In the genomic region with DNA sequence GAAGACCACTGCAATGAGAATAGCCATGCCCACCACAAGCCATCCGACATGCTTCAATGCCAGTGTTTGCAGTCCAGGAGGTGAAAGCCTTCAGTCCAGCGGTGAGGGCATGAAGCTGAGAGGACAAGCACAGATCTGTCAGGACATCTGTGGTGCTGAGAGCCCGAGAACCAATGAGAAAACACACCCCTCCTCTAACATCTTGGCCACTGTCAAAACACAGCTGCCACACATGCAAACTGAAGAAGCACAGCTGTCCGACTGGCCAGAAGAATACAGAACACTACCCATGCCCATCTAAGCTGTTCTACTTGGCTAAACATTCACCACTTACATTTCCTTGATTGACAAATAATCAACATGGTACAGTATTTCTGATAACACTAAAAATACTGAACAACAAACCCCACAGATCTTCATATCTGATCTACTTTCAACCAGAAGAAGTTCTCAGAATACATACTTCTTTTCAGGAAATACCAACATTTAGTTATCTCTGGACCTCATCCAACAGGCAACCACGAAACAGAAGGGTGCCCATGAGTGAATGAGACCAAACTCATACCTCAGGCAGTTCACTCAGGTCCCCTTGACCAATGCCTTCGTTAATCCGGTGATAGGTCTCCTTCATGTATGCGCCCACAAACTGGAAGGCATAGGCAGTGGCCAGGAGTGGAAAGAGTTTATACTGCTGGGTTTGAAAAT, we compare ENCODE assay signal across 15 cellular contexts. TPM values are rescaled to one million over a fixed set of nuclear protein-coding genes. Genes with fewer than 3 reads are reported as not detected.
DNase-seq lines count a peak whose midpoint lies in the region; ATAC-seq, FAIRE-seq and TF ChIP-seq lines count a peak whose summit lies in the region.
"Had no signal": no experiment of that assay in that cellular context is flagged by ENCODE, and none has a peak within 500 bp of the region (broad histone marks: within the 10 kb centered on the region; RNA-seq: fewer than 3 reads in every experiment).

No MANE protein-coding gene starts in this region.

- H3K9ac ChIP-seq in endothelial cell of umbilical vein (replicated peaks; ENCODE audit: extremely low read depth, insufficient read depth, low read length): no peak overlapping the region

- dilution Hi-C loops in endothelial cell of umbilical vein (cut with MboI; ENCODE audit: extremely low pct_ligation_motif_present, low sequenced_read_pairs): no loop called here

- H3K36me3 Mint-ChIP-seq in progenitor cell of endocrine pancreas (ENCODE audit: insufficient read depth): peaks cover 41% of the 10 kb centered on the region
- peaks cover 32% of the 10 kb centered on the region for H3K36me3 Mint-ChIP-seq in type B pancreatic cell

- WGBS in sigmoid colon, 2 donors: 78 to 89% methylated on average over 8 of the region's 8 CpGs

- BruUV-seq in endothelial cell of umbilical vein (replicated peaks; lab: Mats Ljungman, UMichigan): no TSS peak

- no peak for FAIRE-seq in endothelial cell of umbilical vein (lab: Jason Lieb, UNC)

- no peaks in the 10 kb centered on the region for H3K9me3 ChIP-seq in endothelial cell of umbilical vein (replicated peaks; ENCODE audit: control insufficient read depth, insufficient read depth, low read length)
- no peaks in the 10 kb centered on the region for H3K9me3 ChIP-seq in sigmoid colon
- H3K9me3 ChIP-seq: breast epithelium, HAP-1, stomach had no signal

- peak overlapping the region; percentile 46 for H3K27ac Mint-ChIP-seq in progenitor cell of endocrine pancreas
- H3K27ac Mint-ChIP-seq in type B pancreatic cell: no peak overlapping the region
- H3K27ac Mint-ChIP-seq: activated T-helper 1 cell treated with anti-CD3 and anti-CD28 coated beads, Interleukin-12 subunit alpha, Interleukin-12 subunit beta, Interleukin-2, Interleukin-4 antibody, amounts not matched to agents 30 ng/mL and 10 ng/mL and 1 ng/mL, durations not matched to agents 14 hours and 24 hours and 36 hours; endodermal cell; natural killer cell had no signal

- H3K27ac ChIP-seq in endothelial cell of umbilical vein (ENCODE audit: insufficient read depth, low read depth, low read length) (no peak overlapping the region), sigmoid colon (no peak overlapping the region)
- H3K27ac ChIP-seq: breast epithelium, stomach had no signal

- TF ChIP-seq POLR2A in endothelial cell of umbilical vein (IDR thresholded peaks at IDR 0.05; ENCODE audit: low read depth, low read length) (no peak), sigmoid colon (IDR thresholded peaks at IDR 0.05) (no peak)

- peaks cover 19 to 38% of the 10 kb centered on the region in 2 experiments for H3K36me3 ChIP-seq in endothelial cell of umbilical vein (ENCODE audit: control insufficient read depth in 2 of 2, extremely low read depth in 1 of 2, insufficient read depth in 2 of 2, low read length in 2 of 2)
- peaks cover 59 to 100% (median 77%) of the 10 kb centered on the region in 4 donors for H3K36me3 ChIP-seq in sigmoid colon

- H3K4me3 ChIP-seq in endothelial cell of umbilical vein (replicated peaks in 1 of 3; ENCODE audit: insufficient read depth in 1 of 3, low read depth in 1 of 3, low read length in 3 of 3): no peak overlapping the region
- H3K4me3 ChIP-seq in sigmoid colon: no peak overlapping the region
- H3K4me3 ChIP-seq: breast epithelium, HAP-1, stomach had no signal

- no peaks in the 10 kb centered on the region for H3K79me2 ChIP-seq in endothelial cell of umbilical vein (ENCODE audit: control insufficient read depth, insufficient read depth, low read length)

- peaks cover 13% of the 10 kb centered on the region for H3K4me1 ChIP-seq in endothelial cell of umbilical vein (ENCODE audit: control insufficient read depth, extremely low read depth, insufficient read depth, low read length)
- H3K4me1 ChIP-seq in sigmoid colon: no peaks in the 10 kb centered on the region
- H3K4me1 ChIP-seq: breast epithelium, HAP-1, stomach had no signal

- H2AFZ ChIP-seq in endothelial cell of umbilical vein (ENCODE audit: low read depth, low read length): no peak overlapping the region

- no peaks in the 10 kb centered on the region for H3K4me1 Mint-ChIP-seq in progenitor cell of endocrine pancreas (ENCODE audit: low read depth)
- H3K4me1 Mint-ChIP-seq in type B pancreatic cell (ENCODE audit: unreplicated experiment): no peaks in the 10 kb centered on the region
- H3K4me1 Mint-ChIP-seq: endodermal cell, natural killer cell had no signal

- CTCF ChIA-PET in endothelial cell of umbilical vein (lab: Charles Lee): interaction anchor here (0.6 to 1.5 kb wide), 3 partner anchors 10 to 54 kb away, joined by 3 to 4 read pairs (median 3); no protein-coding TSS in a partner anchor

- H3K9me1 ChIP-seq in endothelial cell of umbilical vein (replicated peaks; ENCODE audit: control insufficient read depth, extremely low read depth, insufficient read depth, low read length): no peaks in the 10 kb centered on the region

- DNase-seq in HUDEP-2 (lab: John Stamatoyannopoulos, UW; ENCODE audit: unreplicated experiment in 76 of 76) (peak in 71 of 76 experiments; percentile 17 to 94 (median 60)), endothelial cell of umbilical vein (ENCODE audit: low read depth, low spot score) (peak; percentile 34), progenitor cell of endocrine pancreas (ENCODE audit: low spot score, unreplicated experiment) (no peak), sigmoid colon (no peak), type B pancreatic cell (ENCODE audit: extremely low spot score, unreplicated experiment) (no peak), NCI-H748 treated with DMSO at 0.1 percent for 48 hours (lab: John Stamatoyannopoulos, UW) (no peak)
- DNase-seq: endodermal cell, glutamatergic neuron, MM.1S, natural killer cell, stomach had no signal

- TF ChIP-seq EP300 in sigmoid colon (IDR thresholded peaks at IDR 0.05): no peak

- intact Hi-C loops in endothelial cell of umbilical vein (cut with micrococcal nuclease): no loop called here
- intact Hi-C loops in sigmoid colon (cut with DNase I): no loop called here

- no peak overlapping the region for H3K4me3 Mint-ChIP-seq in progenitor cell of endocrine pancreas (ENCODE audit: low read depth)
- H3K4me3 Mint-ChIP-seq in type B pancreatic cell: no peak overlapping the region
- H3K4me3 Mint-ChIP-seq: activated T-helper 1 cell treated with anti-CD3 and anti-CD28 coated beads, Interleukin-12 subunit alpha, Interleukin-12 subunit beta, Interleukin-2, Interleukin-4 antibody, amounts not matched to agents 30 ng/mL and 10 ng/mL and 1 ng/mL, durations not matched to agents 14 hours and 24 hours and 36 hours; endodermal cell; natural killer cell had no signal

- POLR2A ChIA-PET in endothelial cell of umbilical vein (lab: Charles Lee): no interaction called here

- H3K9me3 Mint-ChIP-seq in progenitor cell of endocrine pancreas (ENCODE audit: low read depth) (no peaks in the 10 kb centered on the region), type B pancreatic cell (no peaks in the 10 kb centered on the region)
- H3K9me3 Mint-ChIP-seq: activated T-helper 1 cell treated with anti-CD3 and anti-CD28 coated beads, Interleukin-12 subunit alpha, Interleukin-12 subunit beta, Interleukin-2, Interleukin-4 antibody, amounts not matched to agents 30 ng/mL and 10 ng/mL and 1 ng/mL, durations not matched to agents 14 hours and 24 hours and 36 hours; endodermal cell; natural killer cell had no signal

- ATAC-seq in SK-N-SH treated with all-trans-retinoic acid at 6 μM for 48 hours: no peak; the same call in 2 of the 3 replicates

- H3K27me3 ChIP-seq in endothelial cell of umbilical vein (ENCODE audit: control insufficient read depth in 2 of 2, insufficient read depth in 2 of 2, low read length in 2 of 2) (no peaks in the 10 kb centered on the region), sigmoid colon (no peaks in the 10 kb centered on the region)
- H3K27me3 ChIP-seq: breast epithelium, stomach had no signal

- TF ChIP-seq CTCF in endothelial cell of umbilical vein (IDR thresholded peaks at IDR 0.05; ENCODE audit: extremely low read depth in 1 of 2, insufficient read depth in 1 of 2, low read depth in 1 of 2, low read length in 2 of 2): no peak
- TF ChIP-seq CTCF in progenitor cell of endocrine pancreas (IDR thresholded peaks at IDR 0.05; ENCODE audit: unreplicated experiment): no peak
- no peak for TF ChIP-seq CTCF in sigmoid colon (IDR thresholded peaks at IDR 0.05)
- no peak for TF ChIP-seq CTCF in type B pancreatic cell (conservative IDR thresholded peaks at IDR 0.05)

- no peaks in the 10 kb centered on the region for H3K27me3 Mint-ChIP-seq in progenitor cell of endocrine pancreas
- no peaks in the 10 kb centered on the region for H3K27me3 Mint-ChIP-seq in type B pancreatic cell

- H4K20me1 ChIP-seq in endothelial cell of umbilical vein (replicated peaks; ENCODE audit: control insufficient read depth, extremely low read depth, insufficient read depth, low read length): no peaks in the 10 kb centered on the region

- no peak overlapping the region for H3K4me2 ChIP-seq in endothelial cell of umbilical vein (ENCODE audit: insufficient read depth, low read length)

RNA-seq across cellular contexts. Expression of a gene that starts 10.2 kb away (rescaled TPM):
- total RNA-seq in endothelial cell of umbilical vein: 8.9 and 9.4 TPM in 2 replicates
- polyA plus RNA-seq in endothelial cell of umbilical vein: 4.9 and 5.7 TPM in 2 replicates
- 3.2 and 4.0 TPM in 2 replicates for polyA plus RNA-seq in endothelial cell of umbilical vein (2011; cell fraction: cytosol; rRNA removed)
- polyA plus RNA-seq in endothelial cell of umbilical vein (2011; cell fraction: nucleus; rRNA removed): 29.1 and 29.8 TPM in 2 replicates
- 3.6 and 4.7 TPM in 2 replicates for polyA plus RNA-seq in endothelial cell of umbilical vein (2012)
- polyA minus RNA-seq in endothelial cell of umbilical vein: 4.3 and 6.7 TPM in 2 replicates
- 13.1 TPM for polyA minus RNA-seq in endothelial cell of umbilical vein (2011; cell fraction: cytosol; rRNA and poly(A)+ RNA removed)
- polyA minus RNA-seq in endothelial cell of umbilical vein (2011; cell fraction: nucleus; rRNA and poly(A)+ RNA removed): 5.4 and 15.0 TPM in 2 replicates
- 24.8 and 29.9 TPM in 2 replicates for total RNA-seq in progenitor cell of endocrine pancreas
- total RNA-seq in sigmoid colon: 10 to 100 TPM in 1 of 4 donors, 1 to 10 TPM in 3; 4.4 to 16.6 (median 6.3) TPM
- 1 to 10 TPM; 1.2 to 9.0 (median 2.5) TPM for polyA plus RNA-seq in sigmoid colon
- 18.7 and 27.5 TPM in 2 replicates for total RNA-seq in type B pancreatic cell (ENCODE audit: low replicate concordance)

RNA-seq across cellular contexts. Expression of a gene that starts 28.0 kb away (rescaled TPM):
- total RNA-seq in endothelial cell of umbilical vein: 45.1 and 47.0 TPM in 2 replicates
- polyA plus RNA-seq in endothelial cell of umbilical vein: 17.9 and 18.6 TPM in 2 replicates
- 18.4 and 20.4 TPM in 2 replicates for polyA plus RNA-seq in endothelial cell of umbilical vein (2011; cell fraction: cytosol; rRNA removed)
- polyA plus RNA-seq in endothelial cell of umbilical vein (2011; cell fraction: nucleus; rRNA removed): 32.6 and 35.5 TPM in 2 replicates
- polyA plus RNA-seq in endothelial cell of umbilical vein (2012): 25.4 and 26.0 TPM in 2 replicates
- 121 and 140 TPM in 2 replicates for polyA minus RNA-seq in endothelial cell of umbilical vein
- 34.8 TPM for polyA minus RNA-seq in endothelial cell of umbilical vein (2011; cell fraction: cytosol; rRNA and poly(A)+ RNA removed)
- polyA minus RNA-seq in endothelial cell of umbilical vein (2011; cell fraction: nucleus; rRNA and poly(A)+ RNA removed): 40.8 and 47.1 TPM in 2 replicates
- 54.6 and 54.7 TPM in 2 replicates for total RNA-seq in progenitor cell of endocrine pancreas
- total RNA-seq in sigmoid colon: 10 to 100 TPM; 32.7 to 38.9 (median 36.5) TPM
- 10 to 100 TPM; 31.3 to 93.2 (median 32.4) TPM for polyA plus RNA-seq in sigmoid colon
- 48.5 and 84.6 TPM in 2 replicates for total RNA-seq in type B pancreatic cell (ENCODE audit: low replicate concordance)

RNA-seq across cellular contexts. Expression of a gene that starts 28.0 kb away (rescaled TPM):
- 14.3 and 18.8 TPM in 2 replicates for total RNA-seq in endothelial cell of umbilical vein
- polyA plus RNA-seq in endothelial cell of umbilical vein: 29.0 and 36.8 TPM in 2 replicates
- 20.1 and 28.6 TPM in 2 replicates for polyA plus RNA-seq in endothelial cell of umbilical vein (2011; cell fraction: cytosol; rRNA removed)
- polyA plus RNA-seq in endothelial cell of umbilical vein (2011; cell fraction: nucleus; rRNA removed): 41.5 and 42.1 TPM in 2 replicates
- polyA plus RNA-seq in endothelial cell of umbilical vein (2012): 13.4 and 14.2 TPM in 2 replicates
- 11.1 and 12.0 TPM in 2 replicates for polyA minus RNA-seq in endothelial cell of umbilical vein
- polyA minus RNA-seq in endothelial cell of umbilical vein (2011; cell fraction: cytosol; rRNA and poly(A)+ RNA removed): 3.3 TPM
- polyA minus RNA-seq in endothelial cell of umbilical vein (2011; cell fraction: nucleus; rRNA and poly(A)+ RNA removed): 4.3 and 11.0 TPM in 2 replicates
- total RNA-seq in progenitor cell of endocrine pancreas: 19.8 and 23.9 TPM in 2 replicates
- total RNA-seq in sigmoid colon: 10 to 100 TPM in 1 of 4 donors, 1 to 10 TPM in 3; 5.3 to 14.8 (median 7.8) TPM
- polyA plus RNA-seq in sigmoid colon: 10 to 100 TPM; 30.5 to 78.8 (median 57.1) TPM
- total RNA-seq in type B pancreatic cell (ENCODE audit: low replicate concordance): 15.9 and 31.2 TPM in 2 replicates

RNA-seq across cellular contexts. Expression of a gene that starts 46.3 kb away (rescaled TPM):
- total RNA-seq in endothelial cell of umbilical vein: 93.8 and 94.4 TPM in 2 replicates
- polyA plus RNA-seq in endothelial cell of umbilical vein: 82.7 and 100 TPM in 2 replicates
- polyA plus RNA-seq in endothelial cell of umbilical vein (2011; cell fraction: cytosol; rRNA removed): 38.2 and 44.1 TPM in 2 replicates
- 132 and 146 TPM in 2 replicates for polyA plus RNA-seq in endothelial cell of umbilical vein (2011; cell fraction: nucleus; rRNA removed)
- polyA plus RNA-seq in endothelial cell of umbilical vein (2012): 43.0 and 51.9 TPM in 2 replicates
- 35.1 and 57.6 TPM in 2 replicates for polyA minus RNA-seq in endothelial cell of umbilical vein
- 85.2 TPM for polyA minus RNA-seq in endothelial cell of umbilical vein (2011; cell fraction: cytosol; rRNA and poly(A)+ RNA removed)
- 37.6 and 39.5 TPM in 2 replicates for polyA minus RNA-seq in endothelial cell of umbilical vein (2011; cell fraction: nucleus; rRNA and poly(A)+ RNA removed)
- total RNA-seq in progenitor cell of endocrine pancreas: 82.7 and 94.0 TPM in 2 replicates
- 10 to 100 TPM; 32.8 to 50.6 (median 41.8) TPM for total RNA-seq in sigmoid colon
- 10 to 100 TPM; 55.9 to 71.5 (median 57.1) TPM for polyA plus RNA-seq in sigmoid colon
- total RNA-seq in type B pancreatic cell (ENCODE audit: low replicate concordance): 93.5 and 113 TPM in 2 replicates

RNA-seq across cellular contexts. Expression of a gene that starts 49.7 kb away (rescaled TPM):
- 6.2 and 8.5 TPM in 2 replicates for total RNA-seq in endothelial cell of umbilical vein
- 8.7 and 9.7 TPM in 2 replicates for polyA plus RNA-seq in endothelial cell of umbilical vein
- polyA plus RNA-seq in endothelial cell of umbilical vein (2011; cell fraction: cytosol; rRNA removed): 2.6 and 4.6 TPM in 2 replicates
- 53.3 and 66.2 TPM in 2 replicates for polyA plus RNA-seq in endothelial cell of umbilical vein (2011; cell fraction: nucleus; rRNA removed)
- 5.1 and 6.0 TPM in 2 replicates for polyA plus RNA-seq in endothelial cell of umbilical vein (2012)
- polyA minus RNA-seq in endothelial cell of umbilical vein: 3.0 and 3.9 TPM in 2 replicates
- polyA minus RNA-seq in endothelial cell of umbilical vein (2011; cell fraction: cytosol; rRNA and poly(A)+ RNA removed): not detected
- polyA minus RNA-seq in endothelial cell of umbilical vein (2011; cell fraction: nucleus; rRNA and poly(A)+ RNA removed): 4.6 and 5.0 TPM in 2 replicates
- 17.0 and 21.6 TPM in 2 replicates for total RNA-seq in progenitor cell of endocrine pancreas
- total RNA-seq in sigmoid colon: 1 to 10 TPM in 2 of 4 donors, under 1 TPM in 1, not detected in 1; 0.71 to 2.6 (median 1.4) TPM
- polyA plus RNA-seq in sigmoid colon: 10 to 100 TPM; 11.9 to 15.0 (median 15.0) TPM
- total RNA-seq in type B pancreatic cell (ENCODE audit: low replicate concordance): 11.5 and 14.1 TPM in 2 replicates

Comparison
In these comparisons a context has a peak if more than half of its experiments do, and no peak if none do; other contexts are left out.
1. DNase-seq: peak in HUDEP-2 (71 of 76) and endothelial cell of umbilical vein (single experiment); none in progenitor cell of endocrine pancreas (single experiment), sigmoid colon (single experiment), type B pancreatic cell (single experiment) and NCI-H748 treated with DMSO at 0.1 percent for 48 hours (single experiment).